Comparison of ENCODE assay signal across 7 cellular contexts in genomic region chr12:30694412-30694955, GRCh38. TPM values are rescaled to one million over a fixed set of nuclear protein-coding genes. Genes with fewer than 3 reads are reported as not detected.
DNase-seq lines count a peak whose midpoint lies in the region; FAIRE-seq lines count a peak whose summit lies in the region.

No MANE protein-coding gene starts in this region.

- H3K27me3 ChIP-seq in mesendoderm (ENCODE audit: insufficient read depth, low read length, poor library complexity) = no peaks in the 10 kb centered on the region

- FAIRE-seq in GM18507 (lab: Jason Lieb, UNC) = peak; percentile 53

- no peak overlapping the region for H3K23ac ChIP-seq in mesendoderm (ENCODE audit: low read length)

- no peak overlapping the region for H4K5ac ChIP-seq in mesendoderm (ENCODE audit: low read length)

- H3K4me2 ChIP-seq in mesendoderm (ENCODE audit: low read length) = peak overlapping the region; percentile 55

- H2AK5ac ChIP-seq in mesendoderm (ENCODE audit: low read length) = no peak overlapping the region

- H3K9ac ChIP-seq in mesendoderm (ENCODE audit: low read length) = peak overlapping the region; percentile 86

- no peak overlapping the region for H3K56ac ChIP-seq in mesendoderm (ENCODE audit: low read length)

- H2BK15ac ChIP-seq in mesendoderm (replicated peaks; ENCODE audit: low read depth) = no peak overlapping the region

- H3K36me3 ChIP-seq in mesendoderm (ENCODE audit: control insufficient read depth, insufficient read depth, low read length) = no peaks in the 10 kb centered on the region

- H2BK120ac ChIP-seq in mesendoderm (ENCODE audit: low read depth, low read length) = no peak overlapping the region

- H3K4ac ChIP-seq in mesendoderm (ENCODE audit: low read depth, low read length) = no peak overlapping the region

- no peak overlapping the region for H3K18ac ChIP-seq in mesendoderm (ENCODE audit: low read length)

- DNase-seq in GM18507 (ENCODE audit: extremely low spot score, insufficient read length, low read depth) (no peak), LHCN-M2 (ENCODE audit: low read depth) (peak; percentile 38), astrocyte of the hippocampus (ENCODE audit: low read depth, low spot score) (peak; percentile 2), mesendoderm (peak; percentile 25), NCI-H510A (lab: John Stamatoyannopoulos, UW) (no peak), NCI-H128 (lab: John Stamatoyannopoulos, UW; ENCODE audit: unreplicated experiment) (no peak)
- DNase-seq in stimulated activated CD4-positive, alpha-beta T cell treated with anti-CD3 and anti-CD28 coated beads, Interleukin-2, amount 100 ng/mL, for 24 hours = no peak

- no peak overlapping the region for H4K8ac ChIP-seq in mesendoderm (ENCODE audit: low read depth, low read length)

- no peaks in the 10 kb centered on the region for H3K4me1 ChIP-seq in mesendoderm (ENCODE audit: control insufficient read depth, low read depth, low read length)

- no peak overlapping the region for H3K27ac ChIP-seq in mesendoderm (ENCODE audit: low read depth, low read length)

- peaks cover 6% of the 10 kb centered on the region for H3K79me1 ChIP-seq in mesendoderm (ENCODE audit: low read length)

- peak overlapping the region; percentile 67 for H3K4me3 ChIP-seq in mesendoderm (ENCODE audit: low read length)

- WGBS in mesendoderm (ENCODE audit: extremely low coverage, insufficient coverage, low lambda C conversion rate) = no CpG with 5 or more reads among the region's 9 CpGs

- peaks cover 3% of the 10 kb centered on the region for H3K79me2 ChIP-seq in mesendoderm (ENCODE audit: control insufficient read depth, insufficient read depth, low read length)

- H2BK5ac ChIP-seq in mesendoderm (ENCODE audit: low read length) = no peak overlapping the region

RNA-seq across cellular contexts. Expression of gene IPO8, which starts 1.2 kb away (rescaled TPM):
- total RNA-seq in LHCN-M2 (2014; rRNA removed) = 24.4 and 35.6 TPM in 2 replicates
- polyA plus RNA-seq in LHCN-M2 (2012) = 14.4 TPM
- 23.4 TPM for polyA plus RNA-seq in mesendoderm (2013, experiment 1 of 2)
- polyA plus RNA-seq in mesendoderm (2013, experiment 2 of 2) = 26.6 TPM

Comparison
In these comparisons a context has a peak if more than half of its experiments do, and no peak if none do; other contexts are left out.
1. DNase-seq: peak in LHCN-M2 (single experiment), astrocyte of the hippocampus (single experiment) and mesendoderm (single experiment); none in GM18507 (single experiment), NCI-H510A (single experiment), NCI-H128 (single experiment) and stimulated activated CD4-positive, alpha-beta T cell treated with anti-CD3 and anti-CD28 coated beads, Interleukin-2, amount 100 ng/mL, for 24 hours (0 of 2).